Comparison of ENCODE assay signal across 1 cellular context in genomic region chr2:151289972-151290335, GRCh38.
TF ChIP-seq lines count a peak whose summit lies in the region.

No MANE protein-coding gene starts in this region.

TF ChIP-seq in HCT116, 20 proteins besides CTCF, POLR2A, EP300 and RAD21 (continued from another document):
- TF ChIP-seq REST (IDR thresholded peaks at IDR 0.05; ENCODE audit: low read depth) (no peak), YY1 (IDR thresholded peaks at IDR 0.05; ENCODE audit: extremely low read depth, insufficient replicate concordance, low read depth, low read length) (no peak), EZH2 (IDR thresholded peaks at IDR 0.05) (no peak), EGR1 (IDR thresholded peaks at IDR 0.05; ENCODE audit: low read depth) (no peak), ZFX (IDR thresholded peaks at IDR 0.05) (no peak), MAX (IDR thresholded peaks at IDR 0.05) (no peak), JUND (IDR thresholded peaks at IDR 0.05) (no peak), SIN3A (IDR thresholded peaks at IDR 0.05; ENCODE audit: low read depth) (no peak), ELF1 (IDR thresholded peaks at IDR 0.05; ENCODE audit: borderline replicate concordance, low read depth) (no peak; the same call in 1 of the 2 replicates)
